8 cellular contexts compared by ENCODE assay signal in the genomic region with DNA sequence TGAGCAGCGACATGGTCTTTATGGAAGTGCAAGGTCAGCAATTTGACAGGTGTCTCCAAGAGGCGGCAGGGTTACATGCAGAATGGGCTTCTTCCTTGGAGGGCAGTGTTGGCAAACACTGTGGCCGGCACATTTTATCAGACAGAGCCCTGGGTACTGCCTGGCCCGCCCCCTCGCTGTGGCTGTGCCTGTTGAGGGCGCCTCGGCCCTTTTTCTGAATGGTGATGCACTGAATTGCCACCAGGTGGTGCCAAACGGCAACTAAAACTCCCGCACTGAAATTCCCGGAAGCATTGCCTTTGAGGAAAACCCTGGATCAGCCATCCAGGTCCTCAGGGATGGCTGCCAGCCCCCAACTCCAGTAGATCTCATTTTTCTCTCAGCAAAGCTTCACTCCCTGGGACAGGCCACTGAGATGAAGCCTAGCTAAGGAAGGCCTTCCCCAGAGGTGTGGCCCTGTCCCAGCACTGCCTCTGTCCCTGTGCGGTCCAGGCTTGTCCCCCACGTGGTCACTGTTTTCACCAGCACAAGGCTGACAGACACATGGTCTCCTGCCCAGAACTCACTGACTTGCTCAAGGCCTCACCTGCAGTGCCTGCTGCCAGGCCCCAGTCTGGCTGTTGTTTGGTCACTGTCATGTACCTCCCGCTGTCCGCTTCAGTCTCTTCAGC.
DNase-seq lines count a peak whose midpoint lies in the region; ATAC-seq, FAIRE-seq and TF ChIP-seq lines count a peak whose summit lies in the region.

No MANE protein-coding gene starts in this region.

- H3K27ac Mint-ChIP-seq in CD4-positive, CD25-positive, alpha-beta regulatory T cell = peak overlapping the region in 2 of 3 donors; percentile 52 to 69
- H3K27ac Mint-ChIP-seq in T-helper 17 cell = peak overlapping the region; percentile 27

- H3K4me3 Mint-ChIP-seq in CD4-positive, CD25-positive, alpha-beta regulatory T cell = no peak overlapping the region
- H3K4me3 Mint-ChIP-seq in T-helper 17 cell = no peak overlapping the region

- H3K4me1 ChIP-seq in CD4-positive, CD25-positive, alpha-beta regulatory T cell (ENCODE audit: control insufficient read depth, insufficient read depth, low read length, poor library complexity, severe bottlenecking) = no peaks in the 10 kb centered on the region
- H3K4me1 ChIP-seq in K562 (replicated peaks in 1 of 2; ENCODE audit: control insufficient read depth in 2 of 2, insufficient read depth in 2 of 2, low read length in 2 of 2) (peaks cover 4 to 16% of the 10 kb centered on the region in 2 experiments; a peak in 4 of 5 replicates), small intestine (ENCODE audit: control insufficient read depth in 2 of 2, insufficient read depth in 1 of 2, low read depth in 1 of 2, low read length in 1 of 2) (no peaks in the 10 kb centered on the region)

- intact Hi-C loops in K562 (cut with micrococcal nuclease) = loop anchor here (1.0 to 2.0 kb wide), 3 partner anchors 94 to 323 kb away; no protein-coding TSS in a partner anchor

- no peaks in the 10 kb centered on the region for H3K27me3 ChIP-seq in CD4-positive, CD25-positive, alpha-beta regulatory T cell (ENCODE audit: control insufficient read depth, insufficient read depth, low read length)
- H3K27me3 ChIP-seq in K562 (ENCODE audit: control insufficient read depth in 2 of 2, insufficient read depth in 2 of 2, low read length in 2 of 2) (no peaks in the 10 kb centered on the region), small intestine (ENCODE audit: control insufficient read depth in 2 of 2, insufficient read depth in 2 of 2, low read length in 2 of 2) (no peaks in the 10 kb centered on the region)

- in situ Hi-C loops in K562 (cut with MboI) = no loop called here

- FAIRE-seq in K562 (lab: Jason Lieb, UNC) (peak; percentile 91), small intestine (lab: Jason Lieb, UNC) (no peak)

- peak; percentile 93 to 98 (median 98) for TF ChIP-seq CTCF in K562 (IDR thresholded peaks at IDR 0.05 in 2 of 3, conservative IDR thresholded peaks at IDR 0.05 in 1 of 3; ENCODE audit: insufficient read depth in 2 of 3, low read depth in 1 of 3, low read length in 3 of 3)

- H3K9me1 ChIP-seq in K562 (ENCODE audit: control insufficient read depth, insufficient read depth, low read length) = peaks cover 5% of the 10 kb centered on the region

- peak overlapping the region; percentile 55 for H2AFZ ChIP-seq in K562 (ENCODE audit: low read depth, low read length)

- no peaks in the 10 kb centered on the region for H3K9me3 Mint-ChIP-seq in CD4-positive, CD25-positive, alpha-beta regulatory T cell

- H3K36me3 ChIP-seq in CD4-positive, CD25-positive, alpha-beta regulatory T cell (ENCODE audit: control insufficient read depth, insufficient read depth, low read length) = peaks cover 39% of the 10 kb centered on the region
- H3K36me3 ChIP-seq in K562 (ENCODE audit: control insufficient read depth, insufficient read depth, low read length) (peaks cover 32% of the 10 kb centered on the region), small intestine (ENCODE audit: control insufficient read depth in 2 of 2, insufficient read depth in 2 of 2, low read length in 2 of 2) (peaks cover 2% of the 10 kb centered on the region in 2 donors)

- DNase-seq in CD4-positive, CD25-positive, alpha-beta regulatory T cell = peak; percentile 12 to 31 (median 26)
- DNase-seq in NCI-H128 (lab: John Stamatoyannopoulos, UW; ENCODE audit: unreplicated experiment) (peak; percentile 78), T-helper 17 cell (peak in 2 of 3 donors; percentile 25 to 34), K562 (ENCODE audit: extremely low read depth in 1 of 4, low spot score in 3 of 4) (peak; percentile 76 to 81 (median 78)), hippocampal formation (lab: John Stamatoyannopoulos, UW) (peak; percentile 50 to 55), small intestine (peak; percentile 59)

- H3K9me3 ChIP-seq in CD4-positive, CD25-positive, alpha-beta regulatory T cell (ENCODE audit: control insufficient read depth in 2 of 2, low read length in 2 of 2) = no peaks in the 10 kb centered on the region
- H3K9me3 ChIP-seq in T-helper 17 cell (ENCODE audit: control insufficient read depth, low read length, poor library complexity, severe bottlenecking) = no peaks in the 10 kb centered on the region
- H3K9me3 ChIP-seq in K562 (replicated peaks; ENCODE audit: control insufficient read depth, insufficient read depth, low read depth, low read length) = no peaks in the 10 kb centered on the region
- H3K9me3 ChIP-seq in small intestine (ENCODE audit: control insufficient read depth, low read depth) = no peaks in the 10 kb centered on the region

- no TSS peak for BruUV-seq in K562 (replicated peaks; lab: Mats Ljungman, UMichigan)

- WGBS in K562 (ENCODE audit: insufficient coverage, low coverage, missing lambda C conversion rate) = 19% methylated on average over 12 of the region's 14 CpGs
- whole genome bisulfite sequencing in small intestine, 3 donors = 36 to 37% (median 37%) methylated on average over 14 of the region's 14 CpGs

- CTCF ChIA-PET in K562 (lab: Yijun Ruan, JAX; ENCODE audit: low intra/inter-chr PET ratio) = interaction anchor here (0.6 to 3.7 kb wide), 14 partner anchors 17 to 1030 kb away, joined by 3 to 62 read pairs (median 3); no protein-coding TSS in a partner anchor

- no peak overlapping the region for H3K4me2 ChIP-seq in K562 (ENCODE audit: insufficient read depth, low read length)

- no peaks in the 10 kb centered on the region for H3K79me2 ChIP-seq in K562 (ENCODE audit: control insufficient read depth, insufficient read depth, low read length)

- peak in 1 of 2 donors; percentile 53 for ATAC-seq in CD4-positive, CD25-positive, alpha-beta regulatory T cell (ENCODE audit: low read depth in 2 of 2)
- ATAC-seq in GM21423 (IDR thresholded peaks at IDR 0.05; ENCODE audit: unreplicated experiment) = peak; percentile 60
- peak; percentile 80 for ATAC-seq in T-helper 17 cell
- ATAC-seq in K562 = peak; percentile 96
- no peak for ATAC-seq in GM21367 (IDR thresholded peaks at IDR 0.05; ENCODE audit: unreplicated experiment)

- TF ChIP-seq EP300 in K562 (IDR thresholded peaks at IDR 0.05; ENCODE audit: low read length) = no peak

- TF ChIP-seq RAD21 in K562 (CRISPR knock-in tag; conservative IDR thresholded peaks at IDR 0.05 in 1 of 2, IDR thresholded peaks at IDR 0.05 in 1 of 2) = peak; percentile 94 to 98

- no peaks in the 10 kb centered on the region for H4K20me1 ChIP-seq in K562 (replicated peaks; ENCODE audit: control insufficient read depth, insufficient read depth, low read length)

- H3K27ac ChIP-seq in CD4-positive, CD25-positive, alpha-beta regulatory T cell (ENCODE audit: insufficient read depth, low read length, poor library complexity, severe bottlenecking) = no peak overlapping the region
- no peak overlapping the region; the same call in 2 of the 3 replicates for H3K27ac ChIP-seq in K562 (ENCODE audit: extremely low read depth, low read depth, low read length)
- H3K27ac ChIP-seq in small intestine (ENCODE audit: low read depth in 1 of 2, low read length in 1 of 2) = no peak overlapping the region

- H3K27me3 Mint-ChIP-seq in CD4-positive, CD25-positive, alpha-beta regulatory T cell = no peaks in the 10 kb centered on the region
- no peaks in the 10 kb centered on the region for H3K27me3 Mint-ChIP-seq in T-helper 17 cell

- H3K9ac ChIP-seq in K562 (ENCODE audit: insufficient read depth in 1 of 2, low read depth in 2 of 2, low read length in 2 of 2) = peak overlapping the region in 1 of 2 experiments; percentile 76; a peak in 1 of 4 replicates

- H3K4me3 ChIP-seq in CD4-positive, CD25-positive, alpha-beta regulatory T cell (ENCODE audit: low read depth, low read length) = no peak overlapping the region
- H3K4me3 ChIP-seq in K562 (no peak overlapping the region), small intestine (ENCODE audit: low read depth in 1 of 2, low read length in 2 of 2) (no peak overlapping the region)

- H3K4me1 Mint-ChIP-seq in CD4-positive, CD25-positive, alpha-beta regulatory T cell = peaks cover 0 to 6% (median 3%) of the 10 kb centered on the region in 4 donors
- H3K4me1 Mint-ChIP-seq in T-helper 17 cell = peaks cover 7% of the 10 kb centered on the region

- peaks cover 34% of the 10 kb centered on the region for H3K36me3 Mint-ChIP-seq in CD4-positive, CD25-positive, alpha-beta regulatory T cell
- peaks cover 8% of the 10 kb centered on the region for H3K36me3 Mint-ChIP-seq in T-helper 17 cell (ENCODE audit: low read depth)

- TF ChIP-seq POLR2A in K562 (conservative IDR thresholded peaks at IDR 0.05) = no peak

- POLR2A ChIA-PET in K562 (lab: Yijun Ruan, JAX) = interaction anchor here (1.2 kb wide), 1 partner anchor 14 kb away, joined by 7 read pairs; no protein-coding TSS in a partner anchor

TF ChIP-seq in K562, 482 proteins besides CTCF, POLR2A, EP300 and RAD21 (continues in another document):
- TF ChIP-seq EGR1 (conservative IDR thresholded peaks at IDR 0.05) (peak; percentile 43), ZNF197 (CRISPR knock-in tag; IDR thresholded peaks at IDR 0.05; ENCODE audit: low read depth) (no peak), NEUROD1 (IDR thresholded peaks at IDR 0.05; ENCODE audit: borderline replicate concordance, low read depth, low read length, partially characterized antibody) (no peak), XRCC5 (IDR thresholded peaks at IDR 0.05; ENCODE audit: low read depth, low read length) (0 out of 2 replicates have a peak, but pooled peaks have one; percentile 47)
- TF ChIP-seq, protein P1, sequence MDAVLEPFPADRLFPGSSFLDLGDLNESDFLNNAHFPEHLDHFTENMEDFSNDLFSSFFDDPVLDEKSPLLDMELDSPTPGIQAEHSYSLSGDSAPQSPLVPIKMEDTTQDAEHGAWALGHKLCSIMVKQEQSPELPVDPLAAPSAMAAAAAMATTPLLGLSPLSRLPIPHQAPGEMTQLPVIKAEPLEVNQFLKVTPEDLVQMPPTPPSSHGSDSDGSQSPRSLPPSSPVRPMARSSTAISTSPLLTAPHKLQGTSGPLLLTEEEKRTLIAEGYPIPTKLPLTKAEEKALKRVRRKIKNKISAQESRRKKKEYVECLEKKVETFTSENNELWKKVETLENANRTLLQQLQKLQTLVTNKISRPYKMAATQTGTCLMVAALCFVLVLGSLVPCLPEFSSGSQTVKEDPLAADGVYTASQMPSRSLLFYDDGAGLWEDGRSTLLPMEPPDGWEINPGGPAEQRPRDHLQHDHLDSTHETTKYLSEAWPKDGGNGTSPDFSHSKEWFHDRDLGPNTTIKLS (IDR thresholded peaks at IDR 0.05; ENCODE audit: borderline replicate concordance, low read depth) = 0 out of 2 replicates have a peak, but pooled peaks have one; percentile 43

Comparison
In these comparisons a context has a peak if more than half of its experiments do, and no peak if none do; other contexts are left out.
1. DNase-seq: peak in every context shown above with its lines; median percentile 78 in K562; 78 in NCI-H128; 59 in small intestine; 52 in hippocampal formation; 30 in T-helper 17 cell; 26 in CD4-positive, CD25-positive, alpha-beta regulatory T cell.